In genomic region chr2:25821225-25822056, GRCh38 we compare ENCODE assay signal across 8 cellular contexts. TPM values are rescaled to one million over a fixed set of nuclear protein-coding genes. Genes with fewer than 3 reads are reported as not detected.
DNase-seq lines count a peak whose midpoint lies in the region; FAIRE-seq and TF ChIP-seq lines count a peak whose summit lies in the region.
"Had no signal": no experiment of that assay in that cellular context is flagged by ENCODE, and none has a peak within 500 bp of the region (broad histone marks: within the 10 kb centered on the region; RNA-seq: fewer than 3 reads in every experiment).

No MANE protein-coding gene starts in this region.

- DNase-seq in H54 (ENCODE audit: insufficient read length, low spot score): no peak
- peak; percentile 17 for DNase-seq in NCI-H226
- peak; percentile 58 for DNase-seq in dermis blood vessel endothelial cell
- DNase-seq in progenitor cell of endocrine pancreas (ENCODE audit: low spot score, unreplicated experiment): no peak
- DNase-seq in GM10248 (ENCODE audit: extremely low spot score): no peak
- DNase-seq in NCI-H146 (lab: John Stamatoyannopoulos, UW): no peak
- DNase-seq in esophagus squamous epithelium (lab: John Stamatoyannopoulos, UW): no peak

- CTCF ChIA-PET in GM10248 (lab: Yijun Ruan, JAX): no interaction called here

- no peak overlapping the region for H3K4me3 Mint-ChIP-seq in progenitor cell of endocrine pancreas (ENCODE audit: low read depth)
- H3K4me3 Mint-ChIP-seq: nephron had no signal

- no peak for TF ChIP-seq CTCF in progenitor cell of endocrine pancreas (IDR thresholded peaks at IDR 0.05; ENCODE audit: unreplicated experiment)
- TF ChIP-seq CTCF in GM10248 (IDR thresholded peaks at IDR 0.05; ENCODE audit: control extremely low read depth, extremely low read depth, low read depth, missing control alignments): no peak
- no peak for TF ChIP-seq CTCF in esophagus squamous epithelium (IDR thresholded peaks at IDR 0.05)

- no peaks in the 10 kb centered on the region for H3K27me3 Mint-ChIP-seq in progenitor cell of endocrine pancreas

- no peaks in the 10 kb centered on the region for H3K9me3 ChIP-seq in esophagus squamous epithelium

- no peaks in the 10 kb centered on the region for H3K36me3 ChIP-seq in esophagus squamous epithelium

- H3K9me3 Mint-ChIP-seq in progenitor cell of endocrine pancreas (ENCODE audit: low read depth): no peaks in the 10 kb centered on the region
- H3K9me3 Mint-ChIP-seq: nephron had no signal

- H3K27ac Mint-ChIP-seq in progenitor cell of endocrine pancreas: peak overlapping the region; percentile 69

- H3K4me3 ChIP-seq in esophagus squamous epithelium: peak overlapping the region in 1 of 4 donors; percentile 47

- 72 to 81% methylated on average over 9 of the region's 9 CpGs for WGBS in esophagus squamous epithelium, 2 donors

- H3K27ac ChIP-seq in esophagus squamous epithelium: no peak overlapping the region

- TF ChIP-seq POLR2A in H54 (IDR thresholded peaks at IDR 0.05; ENCODE audit: low read depth, low read length) (no peak), esophagus squamous epithelium (IDR thresholded peaks at IDR 0.05) (no peak)

- POLR2A ChIA-PET in GM10248 (lab: Yijun Ruan, JAX): no interaction called here

- peaks cover 2% of the 10 kb centered on the region for H3K4me1 Mint-ChIP-seq in progenitor cell of endocrine pancreas (ENCODE audit: low read depth)

- peak; percentile 43 for FAIRE-seq in H54 (lab: Jason Lieb, UNC)

- peaks cover 0 to 11% (median 0%) of the 10 kb centered on the region in 3 donors for H3K4me1 ChIP-seq in esophagus squamous epithelium

- peaks cover 2% of the 10 kb centered on the region for H3K36me3 Mint-ChIP-seq in progenitor cell of endocrine pancreas (ENCODE audit: insufficient read depth)

- no peaks in the 10 kb centered on the region for H3K27me3 ChIP-seq in esophagus squamous epithelium

- intact Hi-C loops in esophagus squamous epithelium (cut with DNase I): no loop called here

RNA-seq across cellular contexts. Expression of gene ASXL2, which starts 56.8 kb away (rescaled TPM):
- total RNA-seq in dermis blood vessel endothelial cell (7.3 and 11.7 TPM in 2 replicates), progenitor cell of endocrine pancreas (24.3 and 24.8 TPM in 2 replicates), esophagus squamous epithelium (10 to 100 TPM; 15.3 to 17.5 (median 16.3) TPM)

Comparison
In these comparisons a context has a peak if more than half of its experiments do, and no peak if none do; other contexts are left out.
1. DNase-seq: peak in NCI-H226 (single experiment) and dermis blood vessel endothelial cell (single experiment); none in H54 (single experiment), progenitor cell of endocrine pancreas (single experiment), GM10248 (single experiment), NCI-H146 (single experiment) and esophagus squamous epithelium (single experiment).